ENCODE assay signal across 8 cellular contexts in genomic region chr2:28134262-28134812, GRCh38.
DNase-seq lines count a peak whose midpoint lies in the region; ATAC-seq and TF ChIP-seq lines count a peak whose summit lies in the region.

No MANE protein-coding gene starts in this region.

- H3K4me3 ChIP-seq in right cardiac atrium (ENCODE audit: low read length): no peak overlapping the region
- H3K4me3 ChIP-seq in transverse colon: no peak overlapping the region

- peak overlapping the region; percentile 36 for H3K27ac Mint-ChIP-seq in activated T-cell treated with anti-CD3 and anti-CD28 coated beads, Interleukin-2, amount 50 U/mL, for 24 hours
- peak overlapping the region; percentile 78 for H3K27ac Mint-ChIP-seq in T-helper 1 cell treated with Interleukin-12 subunit alpha and Interleukin-12 subunit beta and Interleukin-4 antibody, amounts not matched to agents 30 μg/mL and 1 μg/mL, for 36 hours

- no peaks in the 10 kb centered on the region for H3K36me3 ChIP-seq in transverse colon

- TF ChIP-seq EP300 in transverse colon (IDR thresholded peaks at IDR 0.05; ENCODE audit: low read depth): no peak

- H3K9me3 ChIP-seq in right cardiac atrium (ENCODE audit: control insufficient read depth, low read length): no peaks in the 10 kb centered on the region
- no peaks in the 10 kb centered on the region for H3K9me3 ChIP-seq in transverse colon

- H3K27ac ChIP-seq in right cardiac atrium (ENCODE audit: low read length) (no peak overlapping the region), transverse colon (peak overlapping the region; percentile 64 to 82 (median 70))

- ATAC-seq in right cardiac atrium: peak; percentile 89 to 91

- in situ Hi-C loops in transverse colon (cut with MboI; ENCODE audit: low pct_ligation_motif_present in 1 of 4, low pct_unique_long_range_greater_than_20kb in 1 of 4, low sequenced_read_pairs in 3 of 4): no loop called here

- H3K36me3 Mint-ChIP-seq in activated T-cell treated with anti-CD3 and anti-CD28 coated beads, Interleukin-2, amount 50 U/mL, for 24 hours (ENCODE audit: low read depth): peaks cover 26% of the 10 kb centered on the region
- H3K36me3 Mint-ChIP-seq in T-helper 1 cell treated with Interleukin-12 subunit alpha and Interleukin-12 subunit beta and Interleukin-4 antibody, amounts not matched to agents 30 μg/mL and 1 μg/mL, for 36 hours (ENCODE audit: low read depth): peaks cover 7% of the 10 kb centered on the region

- H3K4me1 ChIP-seq in right cardiac atrium (ENCODE audit: control insufficient read depth, insufficient read depth, low read length) (peaks cover 4% of the 10 kb centered on the region), transverse colon (peaks cover 11 to 42% (median 19%) of the 10 kb centered on the region in 4 donors)

- no peak for DNase-seq in activated T-cell treated with anti-CD3 and anti-CD28 coated beads, Interleukin-2, amount 50 U/mL, for 24 hours
- DNase-seq in activated T-cell treated with anti-CD3 and anti-CD28 coated beads for 4 hours: no peak
- peak in 1 of 3 donors; percentile 18 for DNase-seq in right cardiac atrium
- peak; percentile 81 for DNase-seq in transverse colon
- no peak for DNase-seq in NCI-H748 treated with DMSO at 0.1 percent for 48 hours (lab: John Stamatoyannopoulos, UW)
- no peak for DNase-seq in retina
- no peak for DNase-seq in occipital lobe (lab: John Stamatoyannopoulos, UW)

- intact Hi-C loops in right cardiac atrium (cut with DNase I) (no loop called here), transverse colon (cut with DNase I; ENCODE audit: low total_unique reads) (no loop called here)

- no peaks in the 10 kb centered on the region for H3K9me3 Mint-ChIP-seq in activated T-cell treated with anti-CD3 and anti-CD28 coated beads, Interleukin-2, amount 50 U/mL, for 24 hours
- H3K9me3 Mint-ChIP-seq in T-helper 1 cell treated with Interleukin-12 subunit alpha and Interleukin-12 subunit beta and Interleukin-4 antibody, amounts not matched to agents 30 μg/mL and 1 μg/mL, for 36 hours: no peaks in the 10 kb centered on the region

- no peaks in the 10 kb centered on the region for H3K27me3 ChIP-seq in right cardiac atrium (ENCODE audit: control insufficient read depth, insufficient read depth)
- H3K27me3 ChIP-seq in transverse colon: no peaks in the 10 kb centered on the region

- no peak overlapping the region for H3K4me3 Mint-ChIP-seq in activated T-cell treated with anti-CD3 and anti-CD28 coated beads, Interleukin-2, amount 50 U/mL, for 24 hours
- no peak overlapping the region for H3K4me3 Mint-ChIP-seq in T-helper 1 cell treated with Interleukin-12 subunit alpha and Interleukin-12 subunit beta and Interleukin-4 antibody, amounts not matched to agents 30 μg/mL and 1 μg/mL, for 36 hours

- no peaks in the 10 kb centered on the region for H3K27me3 Mint-ChIP-seq in activated T-cell treated with anti-CD3 and anti-CD28 coated beads, Interleukin-2, amount 50 U/mL, for 24 hours
- H3K27me3 Mint-ChIP-seq in T-helper 1 cell treated with Interleukin-12 subunit alpha and Interleukin-12 subunit beta and Interleukin-4 antibody, amounts not matched to agents 30 μg/mL and 1 μg/mL, for 36 hours (ENCODE audit: low read depth): no peaks in the 10 kb centered on the region

- no peak for TF ChIP-seq CTCF in transverse colon (IDR thresholded peaks at IDR 0.05)

- 57% methylated on average over 4 of the region's 4 CpGs for WGBS in right cardiac atrium
- WGBS in transverse colon (ENCODE audit: low coverage in 1 of 2), 2 donors: 24 to 36% methylated on average over 4 of the region's 4 CpGs

- TF ChIP-seq POLR2A in transverse colon (IDR thresholded peaks at IDR 0.05): no peak

- H3K4me1 Mint-ChIP-seq in activated T-cell treated with anti-CD3 and anti-CD28 coated beads, Interleukin-2, amount 50 U/mL, for 24 hours (ENCODE audit: low read depth): peaks cover 21% of the 10 kb centered on the region
- peaks cover 24% of the 10 kb centered on the region for H3K4me1 Mint-ChIP-seq in T-helper 1 cell treated with Interleukin-12 subunit alpha and Interleukin-12 subunit beta and Interleukin-4 antibody, amounts not matched to agents 30 μg/mL and 1 μg/mL, for 36 hours (ENCODE audit: low read depth)
